In the genomic region with DNA sequence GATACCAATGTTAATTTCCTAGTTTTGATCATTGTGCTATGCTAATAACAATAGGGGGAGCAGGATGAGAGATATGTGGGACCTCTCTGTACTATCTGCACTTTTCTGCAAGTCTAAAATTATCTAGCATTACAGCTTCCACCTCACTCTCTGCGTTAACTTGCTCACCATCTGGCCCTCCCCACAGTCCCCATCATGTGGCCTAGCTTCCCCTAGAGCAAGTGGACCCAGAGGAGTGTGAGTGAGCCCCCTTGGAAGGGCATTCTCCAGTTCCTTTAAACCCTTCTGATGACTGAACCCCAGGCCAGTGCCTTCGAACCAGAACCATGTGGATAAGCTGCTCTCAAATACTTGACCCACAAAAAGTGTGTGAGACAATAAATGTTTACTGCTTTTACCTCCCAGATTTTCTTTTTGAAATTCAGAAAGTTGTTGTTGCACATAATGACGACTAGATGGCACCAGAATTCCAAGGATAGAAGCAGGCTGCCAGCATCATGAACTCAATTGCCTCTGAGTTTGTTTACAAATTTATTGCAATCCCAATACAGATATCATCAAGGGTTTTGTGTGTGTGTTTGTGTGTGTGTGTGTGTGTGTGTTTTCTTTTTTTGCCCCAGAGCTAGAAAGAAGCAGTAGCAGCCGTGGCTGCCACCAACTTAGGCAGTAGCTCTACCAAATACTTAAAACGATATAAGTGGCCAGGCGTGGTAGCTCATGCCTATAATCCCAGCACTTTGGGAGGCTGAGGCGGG, we compare ENCODE assay signal across 9 cellular contexts. TPM values are rescaled to one million over a fixed set of nuclear protein-coding genes. Genes with fewer than 3 reads are reported as not detected.
DNase-seq lines count a peak whose midpoint lies in the region; FAIRE-seq and TF ChIP-seq lines count a peak whose summit lies in the region.
"Had no signal": no experiment of that assay in that cellular context is flagged by ENCODE, and none has a peak within 500 bp of the region (broad histone marks: within the 10 kb centered on the region; RNA-seq: fewer than 3 reads in every experiment).

No MANE protein-coding gene starts in this region.

- H3K9me3 Mint-ChIP-seq in astrocyte (ENCODE audit: unreplicated experiment) = no peaks in the 10 kb centered on the region

- peaks cover 32% of the 10 kb centered on the region for H3K27me3 Mint-ChIP-seq in astrocyte (ENCODE audit: low read depth, unreplicated experiment)

- H3K36me3 ChIP-seq in astrocyte (ENCODE audit: insufficient read depth, low read length) (no peaks in the 10 kb centered on the region), tibial artery (no peaks in the 10 kb centered on the region)

- H3K27ac Mint-ChIP-seq in astrocyte (ENCODE audit: unreplicated experiment) = no peak overlapping the region

- no peak overlapping the region for H3K9ac ChIP-seq in astrocyte (ENCODE audit: low read length)

- H3K27me3 ChIP-seq in astrocyte (ENCODE audit: insufficient read depth, low read length) (peaks cover 6% of the 10 kb centered on the region), tibial artery (peaks cover 0 to 10% of the 10 kb centered on the region in 2 donors)

- H3K4me3 ChIP-seq in astrocyte (ENCODE audit: insufficient read depth, low read depth, low read length) = no peak overlapping the region
- H3K4me3 ChIP-seq in tibial artery = no peak overlapping the region

- H3K4me1 ChIP-seq in astrocyte (ENCODE audit: insufficient read depth, low read length) = no peaks in the 10 kb centered on the region
- H3K4me1 ChIP-seq in tibial artery = no peaks in the 10 kb centered on the region

- DNase-seq in AML-193 (lab: John Stamatoyannopoulos, UW) (peak; percentile 33 to 43), GM12891 (ENCODE audit: insufficient read length, low spot score) (no peak), NCI-H2196 (lab: John Stamatoyannopoulos, UW; ENCODE audit: unreplicated experiment) (peak; percentile 58), astrocyte (ENCODE audit: low read depth) (peak; percentile 22), inferior parietal cortex (ENCODE audit: extremely low spot score) (peak; percentile 76), tibial artery (no peak), GDM1 (lab: John Stamatoyannopoulos, UW) (no peak)
- DNase-seq in activated CD4-positive, CD25-positive, alpha-beta regulatory T cell treated with anti-CD3 and anti-CD28 coated beads, Interleukin-2, amount 50 U/mL, for 72 hours = no peak

- no peaks in the 10 kb centered on the region for H4K20me1 ChIP-seq in astrocyte (ENCODE audit: insufficient read depth, low read length)

- H3K4me3 Mint-ChIP-seq in astrocyte (ENCODE audit: unreplicated experiment) = no peak overlapping the region

- H3K4me2 ChIP-seq in astrocyte (ENCODE audit: low read length) = no peak overlapping the region

- H3K4me1 Mint-ChIP-seq in astrocyte (ENCODE audit: low read depth, unreplicated experiment) = no peaks in the 10 kb centered on the region

- no peak overlapping the region for H2AFZ ChIP-seq in astrocyte (ENCODE audit: low read depth, low read length)

- TF ChIP-seq POLR2A in GM12891 (IDR thresholded peaks at IDR 0.05; ENCODE audit: low read depth, low read length) = no peak

- FAIRE-seq in GM12891 (lab: Jason Lieb, UNC) = peak; percentile 89
- FAIRE-seq in astrocyte (lab: Jason Lieb, UNC) = peak; percentile 41

- no peaks in the 10 kb centered on the region for H3K36me3 Mint-ChIP-seq in astrocyte (ENCODE audit: low read depth, unreplicated experiment)

- intact Hi-C loops in tibial artery (cut with DNase I; ENCODE audit: low total_unique reads) = loop anchor here (2.0 kb wide), 1 partner anchor 79 kb away; a partner anchor contains a TSS

- no peak overlapping the region for H3K27ac ChIP-seq in astrocyte (ENCODE audit: low read depth, low read length)
- H3K27ac ChIP-seq in tibial artery = no peak overlapping the region
- H3K27ac ChIP-seq: HL-60 had no signal

- peak; percentile 83 for TF ChIP-seq CTCF in astrocyte (IDR thresholded peaks at IDR 0.05; ENCODE audit: insufficient read depth, low read depth, low read length)
- peak; percentile 62 to 70 for TF ChIP-seq CTCF in tibial artery (IDR thresholded peaks at IDR 0.05)

- H3K79me2 ChIP-seq in astrocyte (ENCODE audit: insufficient read depth, low read length) = no peaks in the 10 kb centered on the region

- H3K9me3 ChIP-seq in astrocyte (ENCODE audit: insufficient read depth, low read depth, low read length) = no peaks in the 10 kb centered on the region
- H3K9me3 ChIP-seq in tibial artery = no peaks in the 10 kb centered on the region

TF ChIP-seq in GM12891, 5 proteins besides CTCF, POLR2A, EP300 and RAD21:
- TF ChIP-seq POU2F2 (IDR thresholded peaks at IDR 0.05; ENCODE audit: low read depth, low read length) (no peak), PAX5 (IDR thresholded peaks at IDR 0.05; ENCODE audit: insufficient read depth, low read length, severe bottlenecking) (no peak), SPI1 (IDR thresholded peaks at IDR 0.05; ENCODE audit: low read depth, low read length) (no peak)

RNA-seq across cellular contexts. Expression of a gene that starts 49.0 kb away (rescaled TPM):
- 10.9 TPM for polyA plus RNA-seq in GM12891 (2012; ENCODE audit: low read depth, missing spikeins)
- 17.3 and 18.7 TPM in 2 replicates for total RNA-seq in astrocyte

RNA-seq across cellular contexts. Expression of a gene that starts 51.5 kb away (rescaled TPM):
- 4.1 TPM for polyA plus RNA-seq in GM12891 (2012; ENCODE audit: low read depth, missing spikeins)
- total RNA-seq in astrocyte = 17.2 and 19.0 TPM in 2 replicates

Comparison
In these comparisons a context has a peak if more than half of its experiments do, and no peak if none do; other contexts are left out.
1. DNase-seq: peak in AML-193 (2 of 2), NCI-H2196 (single experiment), astrocyte (single experiment) and inferior parietal cortex (single experiment); none in GM12891 (single experiment), tibial artery (0 of 2), GDM1 (single experiment) and activated CD4-positive, CD25-positive, alpha-beta regulatory T cell treated with anti-CD3 and anti-CD28 coated beads, Interleukin-2, amount 50 U/mL, for 72 hours (single experiment).